Comparison of ENCODE assay signal across 8 cellular contexts in the genomic region with DNA sequence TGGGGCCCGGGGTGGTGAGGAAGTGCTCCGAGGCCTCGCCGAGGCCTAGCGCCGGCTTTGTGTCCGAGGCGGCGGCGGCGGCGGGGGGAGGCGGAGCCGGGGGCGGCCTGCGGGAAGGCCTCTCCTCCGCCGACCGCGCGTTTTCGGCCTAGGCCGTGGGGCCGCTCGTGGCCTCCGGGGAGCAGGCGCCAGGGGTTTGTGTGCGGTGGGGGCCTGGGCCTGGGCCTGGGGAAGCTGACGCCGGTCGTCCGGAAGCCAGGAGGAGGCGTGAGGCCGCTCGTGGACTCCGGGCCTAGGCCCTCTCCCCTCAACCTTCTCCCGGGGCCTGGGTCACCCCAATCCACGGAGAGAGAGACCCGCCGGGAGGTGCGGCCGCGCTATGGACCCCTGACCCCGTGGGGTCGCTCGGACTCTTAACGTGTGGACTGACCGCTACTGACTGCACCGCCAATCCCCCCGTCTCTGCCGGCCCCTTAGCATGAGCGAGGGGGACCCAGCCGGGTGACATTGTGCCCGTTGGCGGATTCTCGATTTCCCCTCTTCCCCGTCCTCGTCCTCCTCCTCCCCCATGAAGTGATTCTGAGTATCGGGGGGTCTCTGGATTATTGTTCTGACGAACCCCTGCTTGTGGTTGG. TPM values are rescaled to one million over a fixed set of nuclear protein-coding genes. Genes with fewer than 3 reads are reported as not detected.
A peak's percentile ranks its signal among the peaks of the same experiment; 100 is the strongest.
DNase-seq lines count a peak whose midpoint lies in the region; ATAC-seq, FAIRE-seq and TF ChIP-seq lines count a peak whose summit lies in the region.

No MANE protein-coding gene starts in this region.

- H3K36me3 Mint-ChIP-seq in GM23338 (ENCODE audit: low read depth) = peaks cover 15% of the 10 kb centered on the region
- peaks cover 26% of the 10 kb centered on the region for H3K36me3 Mint-ChIP-seq in activated T-helper 1 cell treated with anti-CD3 and anti-CD28 coated beads, Interleukin-12 subunit alpha, Interleukin-12 subunit beta, Interleukin-2, Interleukin-4 antibody, amounts not matched to agents 30 ng/mL and 10 ng/mL and 1 ng/mL, durations not matched to agents 14 hours and 24 hours and 36 hours (ENCODE audit: low read depth)

- ATAC-seq in GM23338 = peak; percentile 44

- H3K4me3 Mint-ChIP-seq in GM23338 = peak overlapping the region; percentile 100
- H3K4me3 Mint-ChIP-seq in activated T-helper 1 cell treated with anti-CD3 and anti-CD28 coated beads, Interleukin-12 subunit alpha, Interleukin-12 subunit beta, Interleukin-2, Interleukin-4 antibody, amounts not matched to agents 30 ng/mL and 10 ng/mL and 1 ng/mL, durations not matched to agents 14 hours and 24 hours and 36 hours = peak overlapping the region; percentile 100

- H3K27ac Mint-ChIP-seq in GM23338 = peak overlapping the region; percentile 97
- peak overlapping the region; percentile 86 for H3K27ac Mint-ChIP-seq in activated T-helper 1 cell treated with anti-CD3 and anti-CD28 coated beads, Interleukin-12 subunit alpha, Interleukin-12 subunit beta, Interleukin-2, Interleukin-4 antibody, amounts not matched to agents 30 ng/mL and 10 ng/mL and 1 ng/mL, durations not matched to agents 14 hours and 24 hours and 36 hours

- H3K27ac ChIP-seq in GM23338 (ENCODE audit: low read depth) (peak overlapping the region; percentile 97), osteoblast (ENCODE audit: low read depth, low read length) (peak overlapping the region; percentile 97)

- H3K36me3 ChIP-seq in GM23338 (ENCODE audit: insufficient read depth) = no peaks in the 10 kb centered on the region
- no peaks in the 10 kb centered on the region for H3K36me3 ChIP-seq in osteoblast (ENCODE audit: insufficient read depth, low read length)

- H4K20me1 ChIP-seq in GM23338 (replicated peaks; ENCODE audit: insufficient read depth) (peaks cover 35% of the 10 kb centered on the region), osteoblast (ENCODE audit: insufficient read depth, low read length) (peaks cover 50% of the 10 kb centered on the region)

- TF ChIP-seq CTCF in GM23338 (conservative IDR thresholded peaks at IDR 0.05; ENCODE audit: low read depth in 2 of 2) (no peak), foreskin fibroblast (IDR thresholded peaks at IDR 0.05; ENCODE audit: low read depth, low read length) (no peak), osteoblast (IDR thresholded peaks at IDR 0.05; ENCODE audit: extremely low read depth, low read depth, low read length) (no peak)

- peaks cover 20% of the 10 kb centered on the region for H3K4me1 Mint-ChIP-seq in GM23338
- H3K4me1 Mint-ChIP-seq in activated T-helper 1 cell treated with anti-CD3 and anti-CD28 coated beads, Interleukin-12 subunit alpha, Interleukin-12 subunit beta, Interleukin-2, Interleukin-4 antibody, amounts not matched to agents 30 ng/mL and 10 ng/mL and 1 ng/mL, durations not matched to agents 14 hours and 24 hours and 36 hours (ENCODE audit: low read depth) = peaks cover 36% of the 10 kb centered on the region

- H3K9me2 ChIP-seq in GM23338 (ENCODE audit: insufficient read depth) = no peaks in the 10 kb centered on the region

- FAIRE-seq in urothelium cell line (lab: Jason Lieb, UNC) = no peak

- H2AFZ ChIP-seq in GM23338 (no peak overlapping the region), osteoblast (ENCODE audit: low read length) (peak overlapping the region; percentile 88)

- peak overlapping the region; percentile 97 for H3K4me3 ChIP-seq in GM23338
- H3K4me3 ChIP-seq in foreskin fibroblast (ENCODE audit: low read depth in 1 of 2, low read length in 2 of 2) = peak overlapping the region; percentile 59 to 93
- H3K4me3 ChIP-seq in osteoblast (ENCODE audit: insufficient read depth, low read length) = peak overlapping the region; percentile 96

- H3K4me1 ChIP-seq in GM23338 (ENCODE audit: insufficient read depth) (peaks cover 29% of the 10 kb centered on the region), osteoblast (ENCODE audit: insufficient read depth, low read length) (peaks cover 32% of the 10 kb centered on the region)

- H3F3A ChIP-seq in GM23338 (replicated peaks; ENCODE audit: low read depth) = no peaks in the 10 kb centered on the region

- H3K4me2 ChIP-seq in GM23338 (peak overlapping the region; percentile 84), osteoblast (ENCODE audit: insufficient read depth, low read length) (peak overlapping the region; percentile 86)

- peaks cover 7% of the 10 kb centered on the region for H3K27me3 Mint-ChIP-seq in GM23338 (ENCODE audit: insufficient read depth, low read depth, poor library complexity)
- no peaks in the 10 kb centered on the region for H3K27me3 Mint-ChIP-seq in activated T-helper 1 cell treated with anti-CD3 and anti-CD28 coated beads, Interleukin-12 subunit alpha, Interleukin-12 subunit beta, Interleukin-2, Interleukin-4 antibody, amounts not matched to agents 30 ng/mL and 10 ng/mL and 1 ng/mL, durations not matched to agents 14 hours and 24 hours and 36 hours (ENCODE audit: insufficient read depth)

- no peaks in the 10 kb centered on the region for H3K27me3 ChIP-seq in GM23338 (ENCODE audit: insufficient read depth)
- H3K27me3 ChIP-seq in osteoblast (ENCODE audit: insufficient read depth, low read length) = no peaks in the 10 kb centered on the region

- H3K9me3 Mint-ChIP-seq in GM23338 = no peaks in the 10 kb centered on the region; the same call in 2 of the 3 replicates
- no peaks in the 10 kb centered on the region for H3K9me3 Mint-ChIP-seq in activated T-helper 1 cell treated with anti-CD3 and anti-CD28 coated beads, Interleukin-12 subunit alpha, Interleukin-12 subunit beta, Interleukin-2, Interleukin-4 antibody, amounts not matched to agents 30 ng/mL and 10 ng/mL and 1 ng/mL, durations not matched to agents 14 hours and 24 hours and 36 hours

- peaks cover 52% of the 10 kb centered on the region for H3K79me2 ChIP-seq in GM23338 (replicated peaks; ENCODE audit: insufficient read depth)
- peaks cover 56% of the 10 kb centered on the region for H3K79me2 ChIP-seq in osteoblast (ENCODE audit: insufficient read depth, low read length)

- H3K9me3 ChIP-seq in osteoblast (ENCODE audit: low read depth, low read length) = no peaks in the 10 kb centered on the region

- intact Hi-C loops in activated T-helper 1 cell treated with anti-CD3 and anti-CD28 coated beads, Interleukin-12 subunit alpha, Interleukin-12 subunit beta, Interleukin-2, Interleukin-4 antibody, amounts not matched to agents 30 ng/mL and 10 ng/mL and 1 ng/mL, durations not matched to agents 14 hours and 24 hours and 36 hours (cut with micrococcal nuclease) = loop anchor here (1.0 to 10.0 kb wide), 8 partner anchors 23 to 983 kb away; a partner anchor contains a TSS

- peak; percentile 2 for DNase-seq in DMS53 treated with DMSO at 0.1 percent for 48 hours (lab: John Stamatoyannopoulos, UW; ENCODE audit: unreplicated experiment)
- peak; percentile 33 for DNase-seq in GM23338 (ENCODE audit: low spot score)
- peak; percentile 30 for DNase-seq in MV-4-11 (lab: John Stamatoyannopoulos, UW)
- peak; percentile 57 for DNase-seq in activated T-helper 1 cell treated with anti-CD3 and anti-CD28 coated beads, Interleukin-12 subunit alpha, Interleukin-12 subunit beta, Interleukin-2, Interleukin-4 antibody, amounts not matched to agents 30 ng/mL and 10 ng/mL and 1 ng/mL, durations not matched to agents 14 hours and 24 hours and 36 hours (ENCODE audit: low spot score)
- peak in 1 of 2 donors; percentile 67 for DNase-seq in foreskin fibroblast
- peak; percentile 75 for DNase-seq in osteoblast (ENCODE audit: insufficient read length, low spot score, missing footprints)
- peak; percentile 12 for DNase-seq in urothelium cell line (ENCODE audit: low spot score)
- no peak for DNase-seq in foreskin melanocyte

TF ChIP-seq in GM23338, 12 proteins besides CTCF, POLR2A, EP300 and RAD21 (continues in another document):
- no peak for TF ChIP-seq EZH2 (IDR thresholded peaks at IDR 0.05; ENCODE audit: low read depth, unreplicated experiment)
- TF ChIP-seq, protein P1, sequence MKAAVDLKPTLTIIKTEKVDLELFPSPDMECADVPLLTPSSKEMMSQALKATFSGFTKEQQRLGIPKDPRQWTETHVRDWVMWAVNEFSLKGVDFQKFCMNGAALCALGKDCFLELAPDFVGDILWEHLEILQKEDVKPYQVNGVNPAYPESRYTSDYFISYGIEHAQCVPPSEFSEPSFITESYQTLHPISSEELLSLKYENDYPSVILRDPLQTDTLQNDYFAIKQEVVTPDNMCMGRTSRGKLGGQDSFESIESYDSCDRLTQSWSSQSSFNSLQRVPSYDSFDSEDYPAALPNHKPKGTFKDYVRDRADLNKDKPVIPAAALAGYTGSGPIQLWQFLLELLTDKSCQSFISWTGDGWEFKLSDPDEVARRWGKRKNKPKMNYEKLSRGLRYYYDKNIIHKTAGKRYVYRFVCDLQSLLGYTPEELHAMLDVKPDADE (IDR thresholded peaks at IDR 0.05) = no peak
- no peak for TF ChIP-seq NANOG (IDR thresholded peaks at IDR 0.05; ENCODE audit: borderline replicate concordance)
- TF ChIP-seq ZNF331 (CRISPR knock-in tag; IDR thresholded peaks at IDR 0.05; ENCODE audit: low read depth) = no peak
- no peak for TF ChIP-seq STAT1 (IDR thresholded peaks at IDR 0.05; ENCODE audit: unreplicated experiment)
- no peak for TF ChIP-seq ZNF114 (CRISPR knock-in tag; IDR thresholded peaks at IDR 0.05)
- no peak for TF ChIP-seq JUNB (IDR thresholded peaks at IDR 0.05; ENCODE audit: unreplicated experiment)
- TF ChIP-seq POLR2AphosphoS5 (IDR thresholded peaks at IDR 0.05; ENCODE audit: low read depth) = no peak

RNA-seq across cellular contexts. Expression of a gene that starts 0.6 kb away (rescaled TPM):
- total RNA-seq in GM23338 (2014; rRNA removed; shearing (Covaris generic)) = 72.7 and 88.9 TPM in 2 replicates
- 40.2 and 40.7 TPM in 2 replicates for polyA plus RNA-seq in GM23338 (2016; fragmentation: Nextera tagmentation; extraction: Ambion mirVana)
- total RNA-seq in activated T-helper 1 cell treated with anti-CD3 and anti-CD28 coated beads, Interleukin-12 subunit alpha, Interleukin-12 subunit beta, Interleukin-2, Interleukin-4 antibody, amounts not matched to agents 30 ng/mL and 10 ng/mL and 1 ng/mL, durations not matched to agents 14 hours and 24 hours and 36 hours = 67.0 and 68.4 TPM in 2 replicates
- 26.5 and 31.5 TPM in 2 replicates for total RNA-seq in osteoblast
